13 cellular contexts compared by ENCODE assay signal in genomic region chr1:200380589-200381021, GRCh38. TPM values are rescaled to one million over a fixed set of nuclear protein-coding genes. Genes with fewer than 3 reads are reported as not detected.
DNase-seq lines count a peak whose midpoint lies in the region; ATAC-seq and TF ChIP-seq lines count a peak whose summit lies in the region.
"Had no signal": no experiment of that assay in that cellular context is flagged by ENCODE, and none has a peak within 500 bp of the region (broad histone marks: within the 10 kb centered on the region; RNA-seq: fewer than 3 reads in every experiment).

No MANE protein-coding gene starts in this region.

- no peaks in the 10 kb centered on the region for H4K20me1 ChIP-seq in mammary epithelial cell (ENCODE audit: insufficient read depth, low read length)

- H2AFZ ChIP-seq in mammary epithelial cell (ENCODE audit: low read depth, low read length) = peak overlapping the region; percentile 30

- BruUV-seq in mammary epithelial cell (replicated peaks; lab: Mats Ljungman, UMichigan) = TSS peak; percentile 37

- H3K9ac ChIP-seq in mammary epithelial cell (ENCODE audit: insufficient read depth, low read length) = no peak overlapping the region

- H3K4me3 ChIP-seq in mammary epithelial cell (replicated peaks in 1 of 3; ENCODE audit: insufficient read depth in 1 of 3, low read depth in 2 of 3, low read length in 3 of 3) (no peak overlapping the region), stomach (no peak overlapping the region)
- H3K4me3 ChIP-seq: left lung, right atrium auricular region had no signal

- CTCF ChIA-PET in mammary epithelial cell (lab: Charles Lee; ENCODE audit: low non-redundant PET) = no interaction called here

- no peak for DNase-seq in mammary epithelial cell
- no peak for DNase-seq in OCI-M2 (lab: John Stamatoyannopoulos, UW; ENCODE audit: unreplicated experiment)
- DNase-seq in posterior vena cava (ENCODE audit: low spot score) = no peak
- no peak for DNase-seq in NCI-H526 treated with DMSO at 0.1 percent for 48 hours (lab: John Stamatoyannopoulos, UW)
- DNase-seq in stomach = no peak
- DNase-seq: DND-41, left lung, NCI-H446, T-helper 9 cell had no signal

- H3K36me3 ChIP-seq in mammary epithelial cell (ENCODE audit: insufficient read depth, low read length) (peaks cover 2% of the 10 kb centered on the region), stomach (no peaks in the 10 kb centered on the region)
- H3K36me3 ChIP-seq: left lung, right atrium auricular region had no signal

- in situ Hi-C loops in mammary epithelial cell (cut with MboI; ENCODE audit: low sequenced_read_pairs in 2 of 2) = no loop called here

- TF ChIP-seq CTCF in mammary epithelial cell (conservative IDR thresholded peaks at IDR 0.05 in 1 of 2, IDR thresholded peaks at IDR 0.05 in 1 of 2; ENCODE audit: extremely low read depth in 1 of 2, insufficient read depth in 1 of 2, low read depth in 1 of 2, low read length in 2 of 2) (no peak), stomach (IDR thresholded peaks at IDR 0.05) (no peak)

- no peak for TF ChIP-seq POLR2A in stomach (IDR thresholded peaks at IDR 0.05)

- ATAC-seq in GM18520 (IDR thresholded peaks at IDR 0.05; ENCODE audit: unreplicated experiment) (peak; percentile 85), GM19468 (IDR thresholded peaks at IDR 0.05; ENCODE audit: extremely low read depth, unreplicated experiment) (peak; percentile 38), HG03045 (IDR thresholded peaks at IDR 0.05; ENCODE audit: unreplicated experiment) (peak; percentile 71)
- ATAC-seq: left lung had no signal

- dilution Hi-C loops in mammary epithelial cell (cut with HindIII; ENCODE audit: low sequenced_read_pairs) = no loop called here

- H3K4me2 ChIP-seq in mammary epithelial cell (ENCODE audit: insufficient read depth, low read depth, low read length) = peak overlapping the region; percentile 63

- H3K27ac ChIP-seq in mammary epithelial cell (ENCODE audit: insufficient read depth, low read depth, low read length) (peak overlapping the region; percentile 47), stomach (no peak overlapping the region)
- H3K27ac ChIP-seq: left lung, right atrium auricular region had no signal

- H3K79me2 ChIP-seq in mammary epithelial cell (ENCODE audit: insufficient read depth, low read length) = no peaks in the 10 kb centered on the region

- no peak for TF ChIP-seq EP300 in stomach (IDR thresholded peaks at IDR 0.05)

- no peaks in the 10 kb centered on the region for H3K27me3 ChIP-seq in mammary epithelial cell (ENCODE audit: insufficient read depth, low read length)
- H3K27me3 ChIP-seq in stomach = no peaks in the 10 kb centered on the region
- H3K27me3 ChIP-seq: left lung, right atrium auricular region had no signal

- 85% methylated on average over 1 of the region's 1 CpG for WGBS in mammary epithelial cell (ENCODE audit: low coverage, missing lambda C conversion rate)
- 90 to 100% (median 97%) methylated on average over 1 of the region's 1 CpG for WGBS in stomach, 5 donors

- no peaks in the 10 kb centered on the region for H3K9me3 ChIP-seq in mammary epithelial cell (replicated peaks; ENCODE audit: insufficient read depth, low read length)
- no peaks in the 10 kb centered on the region for H3K9me3 ChIP-seq in stomach
- H3K9me3 ChIP-seq: left lung, right atrium auricular region had no signal

- H3K4me1 ChIP-seq in mammary epithelial cell (ENCODE audit: insufficient read depth, low read length) (peaks cover 54% of the 10 kb centered on the region), stomach (peaks cover 0 to 12% (median 5%) of the 10 kb centered on the region in 4 donors)
- H3K4me1 ChIP-seq: right atrium auricular region had no signal

- intact Hi-C loops in mammary epithelial cell (cut with micrococcal nuclease) (loop anchor here (1.0 kb wide), 1 partner anchor 108 kb away; no protein-coding TSS in a partner anchor), posterior vena cava (cut with DNase I) (no loop called here), stomach (cut with DNase I; ENCODE audit: low total_unique reads) (no loop called here)

RNA-seq across cellular contexts. Expression of gene ZNF281, which starts 29.2 kb away (rescaled TPM):
- total RNA-seq in mammary epithelial cell = 10 to 100 TPM; 27.5 to 42.2 TPM
- 6.9 TPM for polyA plus RNA-seq in mammary epithelial cell
- 24.4 TPM for polyA minus RNA-seq in mammary epithelial cell
- 10 to 100 TPM in 1 of 2 donors, 1 to 10 TPM in 1; 8.9 to 12.0 TPM for total RNA-seq in posterior vena cava
- 10 to 100 TPM in 4 of 5 donors, 1 to 10 TPM in 1; 1.7 to 24.5 (median 18.7) TPM for total RNA-seq in stomach
- 1 to 10 TPM; 1.7 to 2.9 (median 2.3) TPM for polyA plus RNA-seq in stomach
